ENCODE assay signal across 25 cellular contexts in the genomic region with DNA sequence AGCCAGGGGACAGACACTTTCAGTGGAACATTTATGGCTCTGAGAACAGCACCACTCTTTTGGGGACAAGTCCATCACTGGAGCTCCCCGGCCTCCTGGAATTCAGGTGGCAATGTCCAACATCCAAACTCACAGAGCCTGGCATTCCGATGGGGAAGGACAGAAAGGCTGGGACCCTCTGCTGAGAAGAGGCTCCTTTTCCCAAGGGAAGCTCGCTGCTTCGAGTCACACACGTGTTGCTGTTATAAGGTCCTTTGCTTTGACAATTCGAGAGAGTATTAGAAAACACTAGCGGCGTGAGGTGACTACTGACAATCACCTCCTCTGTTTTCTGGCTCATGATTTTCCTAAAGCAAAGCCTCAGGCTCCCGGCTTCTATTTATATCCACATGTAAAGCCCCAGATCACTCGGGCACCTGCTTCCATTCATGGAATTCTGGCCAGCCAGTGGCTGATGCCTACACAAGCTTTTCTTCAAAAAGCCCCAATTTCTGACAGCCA.
DNase-seq lines count a peak whose midpoint lies in the region; ATAC-seq, FAIRE-seq and TF ChIP-seq lines count a peak whose summit lies in the region.
"Had no signal": no experiment of that assay in that cellular context is flagged by ENCODE, and none has a peak within 500 bp of the region (broad histone marks: within the 10 kb centered on the region; RNA-seq: fewer than 3 reads in every experiment).

No MANE protein-coding gene starts in this region.

- H3K4me3 ChIP-seq in left ventricle myocardium inferior = no peak overlapping the region
- no peak overlapping the region for H3K4me3 ChIP-seq in psoas muscle
- no peak overlapping the region for H3K4me3 ChIP-seq in transverse colon
- no peak overlapping the region for H3K4me3 ChIP-seq in Caco-2 (ENCODE audit: low read depth, low read length)
- H3K4me3 ChIP-seq: adrenal gland, body of pancreas, coronary artery, GM12878, PC-9 had no signal

- 34 to 51% (median 40%) methylated on average over 10 of the region's 10 CpGs for WGBS in psoas muscle, 3 donors
- 77 to 86% methylated on average over 9 of the region's 10 CpGs for WGBS in transverse colon (ENCODE audit: low coverage in 1 of 2), 2 donors

- intact Hi-C loops in left ventricle myocardium inferior (cut with micrococcal nuclease) (no loop called here), psoas muscle (cut with DNase I) (no loop called here), transverse colon (cut with DNase I; ENCODE audit: low total_unique reads) (no loop called here), Caco-2 (cut with micrococcal nuclease; ENCODE audit: unreplicated experiment) (no loop called here)
- intact Hi-C loops in activated CD8-positive, alpha-beta T cell treated with anti-CD3 and anti-CD28 coated beads for 36 hours (cut with micrococcal nuclease) = no loop called here

- no peak for TF ChIP-seq POLR2A in transverse colon (IDR thresholded peaks at IDR 0.05)
- no peak for TF ChIP-seq POLR2A in GM12891 (IDR thresholded peaks at IDR 0.05; ENCODE audit: low read depth, low read length)

- H3K4me1 ChIP-seq in left ventricle myocardium inferior (peaks cover 80% of the 10 kb centered on the region), psoas muscle (peaks cover 29% of the 10 kb centered on the region), transverse colon (peaks cover 0 to 23% (median 4%) of the 10 kb centered on the region in 4 donors), Caco-2 (no peaks in the 10 kb centered on the region)
- H3K4me1 ChIP-seq: body of pancreas had no signal

- POLR2A ChIA-PET in activated CD8-positive, alpha-beta T cell treated with anti-CD3 and anti-CD28 coated beads for 36 hours (lab: Charles Lee) = no interaction called here
- POLR2A ChIA-PET in Caco-2 (lab: Charles Lee) = no interaction called here

- H3K27ac Mint-ChIP-seq in chondrocyte (ENCODE audit: unreplicated experiment) (no peak overlapping the region), Caco-2 (ENCODE audit: unreplicated experiment) (no peak overlapping the region)
- H3K27ac Mint-ChIP-seq in activated CD8-positive, alpha-beta T cell treated with anti-CD3 and anti-CD28 coated beads for 36 hours = no peak overlapping the region
- H3K27ac Mint-ChIP-seq: activated CD4-positive, alpha-beta T cell treated with anti-CD3 and anti-CD28 coated beads, Interleukin-2, amount 10 ng/mL, durations not matched to agents 24 days and 14 days; activated naive CD4-positive, alpha-beta T cell treated with anti-CD3 and anti-CD28 coated beads for 36 hours; activated T-cell treated with anti-CD3 and anti-CD28 coated beads, Interleukin-2, amount 50 U/mL, for 72 hours; HFFc6 had no signal

- no peaks in the 10 kb centered on the region for H3K9me3 Mint-ChIP-seq in chondrocyte (ENCODE audit: low read depth)
- H3K9me3 Mint-ChIP-seq in activated CD8-positive, alpha-beta T cell treated with anti-CD3 and anti-CD28 coated beads for 36 hours = no peaks in the 10 kb centered on the region
- H3K9me3 Mint-ChIP-seq in Caco-2 (ENCODE audit: unreplicated experiment) = no peaks in the 10 kb centered on the region
- H3K9me3 Mint-ChIP-seq: activated CD4-positive, alpha-beta T cell treated with anti-CD3 and anti-CD28 coated beads, Interleukin-2, amount 10 ng/mL, durations not matched to agents 24 days and 14 days; activated naive CD4-positive, alpha-beta T cell treated with anti-CD3 and anti-CD28 coated beads for 36 hours; activated T-cell treated with anti-CD3 and anti-CD28 coated beads, Interleukin-2, amount 50 U/mL, for 72 hours; HFFc6 had no signal

- H3K27ac ChIP-seq in left ventricle myocardium inferior (replicated peaks) (peak overlapping the region; percentile 83), psoas muscle (peak overlapping the region; percentile 60), transverse colon (peak overlapping the region in 3 of 4 donors; percentile 10 to 32 (median 19))
- H3K27ac ChIP-seq: adrenal gland, body of pancreas, coronary artery, PC-9 had no signal

- CTCF ChIA-PET in activated CD8-positive, alpha-beta T cell treated with anti-CD3 and anti-CD28 coated beads for 36 hours (lab: Charles Lee) = interaction anchor here (1.2 kb wide), 1 partner anchor 63 kb away, joined by 3 read pairs; no protein-coding TSS in a partner anchor
- CTCF ChIA-PET in Caco-2 (lab: Charles Lee) = no interaction called here

- BruUV-seq in Caco-2 (replicated peaks; lab: Mats Ljungman, UMichigan) = no TSS peak

- H3K36me3 ChIP-seq in left ventricle myocardium inferior (peaks cover 27% of the 10 kb centered on the region), psoas muscle (ENCODE audit: insufficient read depth in 1 of 2, low read depth in 1 of 2) (peaks cover 0 to 20% of the 10 kb centered on the region in 2 donors), transverse colon (peaks cover 0 to 3% (median 0%) of the 10 kb centered on the region in 4 donors), Caco-2 (ENCODE audit: control insufficient read depth, insufficient read depth, low read length) (no peaks in the 10 kb centered on the region)

- H3K36me3 Mint-ChIP-seq in chondrocyte (ENCODE audit: low read depth) (peaks cover 15% of the 10 kb centered on the region), Caco-2 (ENCODE audit: insufficient read depth, unreplicated experiment) (peaks cover 12% of the 10 kb centered on the region)
- peaks cover 3% of the 10 kb centered on the region for H3K36me3 Mint-ChIP-seq in activated CD8-positive, alpha-beta T cell treated with anti-CD3 and anti-CD28 coated beads for 36 hours (ENCODE audit: low read depth)

- no peaks in the 10 kb centered on the region for H3K27me3 ChIP-seq in left ventricle myocardium inferior (ENCODE audit: low read depth)
- H3K27me3 ChIP-seq in psoas muscle (ENCODE audit: insufficient read depth in 3 of 3, low read length in 2 of 3) = no peaks in the 10 kb centered on the region
- no peaks in the 10 kb centered on the region for H3K27me3 ChIP-seq in transverse colon
- H3K27me3 ChIP-seq in Caco-2 (replicated peaks; ENCODE audit: control insufficient read depth, insufficient read depth, low read length) = no peaks in the 10 kb centered on the region
- H3K27me3 ChIP-seq: adrenal gland, body of pancreas had no signal

- DNase-seq in chondrocyte (ENCODE audit: low spot score) = peak; percentile 38
- peak; percentile 8 for DNase-seq in left ventricle myocardium inferior
- DNase-seq in psoas muscle = peak in 1 of 2 donors; percentile 28
- no peak for DNase-seq in transverse colon
- no peak for DNase-seq in GM12891 (ENCODE audit: insufficient read length, low spot score)
- no peak for DNase-seq in activated CD8-positive, alpha-beta T cell treated with anti-CD3 and anti-CD28 coated beads for 36 hours
- no peak for DNase-seq in Caco-2
- DNase-seq: activated CD4-positive, alpha-beta T cell treated with anti-CD3 and anti-CD28 coated beads, Interleukin-2, amount 10 ng/mL, durations not matched to agents 24 days and 14 days; activated naive CD4-positive, alpha-beta T cell treated with anti-CD3 and anti-CD28 coated beads for 36 hours; activated T-cell treated with anti-CD3 and anti-CD28 coated beads, Interleukin-2, amount 50 U/mL, for 72 hours; adrenal gland; foreskin fibroblast; HFFc6; Karpas-422; mesenchymal stem cell; MV-4-11; NCI-H146; NCI-H446 treated with DMSO at 0.1 percent for 48 hours; PC-9; SIG-M5; stimulated activated CD4-positive, alpha-beta T cell treated with anti-CD3 and anti-CD28 coated beads, Interleukin-2, amount 100 ng/mL, for 48 hours had no signal

- FAIRE-seq in GM12891 (lab: Jason Lieb, UNC) = no peak
- FAIRE-seq: GM12878, HepG2 had no signal

- in situ Hi-C loops in transverse colon (cut with MboI; ENCODE audit: low pct_ligation_motif_present in 1 of 4, low pct_unique_long_range_greater_than_20kb in 1 of 4, low sequenced_read_pairs in 3 of 4) = no loop called here

- H3K9me3 ChIP-seq in left ventricle myocardium inferior (replicated peaks) = no peaks in the 10 kb centered on the region
- H3K9me3 ChIP-seq in psoas muscle = no peaks in the 10 kb centered on the region
- H3K9me3 ChIP-seq in transverse colon = no peaks in the 10 kb centered on the region
- H3K9me3 ChIP-seq in Caco-2 = no peaks in the 10 kb centered on the region
- H3K9me3 ChIP-seq: adrenal gland, body of pancreas had no signal

- peaks cover 27% of the 10 kb centered on the region for H3K4me1 Mint-ChIP-seq in chondrocyte (ENCODE audit: low read depth)
- H3K4me1 Mint-ChIP-seq in activated CD8-positive, alpha-beta T cell treated with anti-CD3 and anti-CD28 coated beads for 36 hours (ENCODE audit: low read depth) = no peaks in the 10 kb centered on the region
- no peaks in the 10 kb centered on the region for H3K4me1 Mint-ChIP-seq in Caco-2 (ENCODE audit: low read depth, unreplicated experiment)
- H3K4me1 Mint-ChIP-seq: activated CD4-positive, alpha-beta T cell treated with anti-CD3 and anti-CD28 coated beads, Interleukin-2, amount 10 ng/mL, durations not matched to agents 24 days and 14 days had no signal

- no peak for TF ChIP-seq EP300 in transverse colon (IDR thresholded peaks at IDR 0.05; ENCODE audit: low read depth)

- ATAC-seq in psoas muscle = peak in 3 of 4 donors; percentile 47 to 64 (median 48)
- no peak for ATAC-seq in activated CD8-positive, alpha-beta T cell treated with anti-CD3 and anti-CD28 coated beads for 36 hours
- ATAC-seq: activated T-cell treated with anti-CD3 and anti-CD28 coated beads, Interleukin-2, amount 50 U/mL, for 72 hours; body of pancreas; GM12878; HepG2 had no signal

- H3K27me3 Mint-ChIP-seq in chondrocyte (ENCODE audit: low read depth) (no peaks in the 10 kb centered on the region), Caco-2 (ENCODE audit: insufficient read depth, unreplicated experiment) (no peaks in the 10 kb centered on the region)
- H3K27me3 Mint-ChIP-seq in activated CD8-positive, alpha-beta T cell treated with anti-CD3 and anti-CD28 coated beads for 36 hours = no peaks in the 10 kb centered on the region
- H3K27me3 Mint-ChIP-seq: activated CD4-positive, alpha-beta T cell treated with anti-CD3 and anti-CD28 coated beads, Interleukin-2, amount 10 ng/mL, durations not matched to agents 24 days and 14 days had no signal

- no peak overlapping the region for H3K4me3 Mint-ChIP-seq in chondrocyte (ENCODE audit: unreplicated experiment)
- no peak overlapping the region for H3K4me3 Mint-ChIP-seq in activated CD8-positive, alpha-beta T cell treated with anti-CD3 and anti-CD28 coated beads for 36 hours
- no peak overlapping the region for H3K4me3 Mint-ChIP-seq in Caco-2 (ENCODE audit: unreplicated experiment)
- H3K4me3 Mint-ChIP-seq: activated CD4-positive, alpha-beta T cell treated with anti-CD3 and anti-CD28 coated beads, Interleukin-2, amount 10 ng/mL, durations not matched to agents 24 days and 14 days; activated naive CD4-positive, alpha-beta T cell treated with anti-CD3 and anti-CD28 coated beads for 36 hours; activated T-cell treated with anti-CD3 and anti-CD28 coated beads, Interleukin-2, amount 50 U/mL, for 72 hours; HFFc6 had no signal

- TF ChIP-seq CTCF in chondrocyte (IDR thresholded peaks at IDR 0.05) (no peak), left ventricle myocardium inferior (IDR thresholded peaks at IDR 0.05; ENCODE audit: borderline replicate concordance) (no peak), psoas muscle (IDR thresholded peaks at IDR 0.05) (no peak), transverse colon (IDR thresholded peaks at IDR 0.05) (no peak), Caco-2 (IDR thresholded peaks at IDR 0.05; ENCODE audit: insufficient read depth in 1 of 2, low read depth in 1 of 2, low read length in 1 of 2, severe bottlenecking in 1 of 2, unreplicated experiment in 1 of 2) (no peak)
- TF ChIP-seq CTCF in activated CD8-positive, alpha-beta T cell treated with anti-CD3 and anti-CD28 coated beads for 36 hours (IDR thresholded peaks at IDR 0.05) = no peak

Comparison
In these comparisons a context has a peak if more than half of its experiments do, and no peak if none do; other contexts are left out.
1. DNase-seq: peak in chondrocyte (single experiment) and left ventricle myocardium inferior (single experiment); none in transverse colon (single experiment), GM12891 (single experiment), activated CD8-positive, alpha-beta T cell treated with anti-CD3 and anti-CD28 coated beads for 36 hours (single experiment) and Caco-2 (0 of 2).
2. H3K27ac ChIP-seq: peak in every context shown above with its lines; median percentile 83 in left ventricle myocardium inferior; 60 in psoas muscle; 19 in transverse colon.